Comparison of ENCODE assay signal across 16 cellular contexts in the genomic region with DNA sequence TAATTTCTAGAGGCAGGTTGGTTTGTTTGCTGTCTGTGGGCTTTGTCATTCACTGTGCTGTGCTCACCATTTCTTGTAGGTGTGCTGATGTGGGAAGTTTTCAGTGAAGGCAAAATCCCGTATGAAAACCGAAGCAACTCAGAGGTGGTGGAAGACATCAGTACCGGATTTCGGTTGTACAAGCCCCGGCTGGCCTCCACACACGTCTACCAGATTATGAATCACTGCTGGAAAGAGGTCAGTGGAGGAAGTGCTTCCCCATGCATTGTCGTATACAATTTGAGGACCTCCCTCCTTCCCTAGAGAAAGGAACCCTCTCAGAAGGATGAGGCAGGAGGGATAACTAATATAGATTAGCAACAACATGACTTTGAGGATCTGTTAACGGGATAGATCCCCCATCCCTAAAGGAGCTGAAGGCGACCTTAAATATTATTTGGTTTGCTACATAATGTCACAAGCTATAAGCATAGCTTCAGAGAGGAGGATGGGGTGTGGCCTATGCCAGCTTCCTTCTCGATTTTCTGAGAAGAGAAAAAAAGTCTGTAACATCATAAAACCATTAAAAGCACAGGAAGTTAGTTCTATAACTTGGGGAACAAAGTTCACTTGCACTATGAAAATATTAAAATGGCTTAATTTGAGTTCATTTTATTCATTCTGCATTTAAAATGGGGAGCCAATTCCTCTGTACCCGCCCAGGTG. TPM values are rescaled to one million over a fixed set of nuclear protein-coding genes. Genes with fewer than 3 reads are reported as not detected.
A peak's percentile ranks its signal among the peaks of the same experiment; 100 is the strongest.
DNase-seq lines count a peak whose midpoint lies in the region; TF ChIP-seq lines count a peak whose summit lies in the region.
"Had no signal": no experiment of that assay in that cellular context is flagged by ENCODE, and none has a peak within 500 bp of the region (broad histone marks: within the 10 kb centered on the region; RNA-seq: fewer than 3 reads in every experiment).

No MANE protein-coding gene starts in this region.

- POLR2A ChIA-PET in activated CD4-positive, alpha-beta T cell treated with anti-CD3 and anti-CD28 coated beads, Interleukin-2, amount 10 ng/mL, durations not matched to agents 7 days and 5 days (lab: Charles Lee), result interaction anchor here (0.6 to 1.0 kb wide), 3 partner anchors 25 to 106 kb away, joined by 3 to 5 read pairs (median 3); a partner anchor contains a TSS

- intact Hi-C loops in transverse colon (cut with DNase I; ENCODE audit: low total_unique reads) (no loop called here), sigmoid colon (cut with DNase I) (no loop called here)

- TF ChIP-seq CTCF in transverse colon (IDR thresholded peaks at IDR 0.05) (no peak), sigmoid colon (IDR thresholded peaks at IDR 0.05) (no peak), endodermal cell (conservative IDR thresholded peaks at IDR 0.05) (no peak)

- no peak overlapping the region for H3K4me3 ChIP-seq in effector memory CD4-positive, alpha-beta T cell (ENCODE audit: insufficient read depth, low read depth, low read length, poor library complexity, severe bottlenecking)
- H3K4me3 ChIP-seq in transverse colon (no peak overlapping the region), sigmoid colon (no peak overlapping the region), endodermal cell (ENCODE audit: low read length) (no peak overlapping the region)
- H3K4me3 ChIP-seq: adrenal gland, gastrocnemius medialis, HAP-1 had no signal

- no peaks in the 10 kb centered on the region for H3K27me3 Mint-ChIP-seq in activated CD4-positive, alpha-beta T cell treated with anti-CD3 and anti-CD28 coated beads, Interleukin-2, amount 10 ng/mL, durations not matched to agents 7 days and 5 days
- no peaks in the 10 kb centered on the region for H3K27me3 Mint-ChIP-seq in endodermal cell (ENCODE audit: insufficient read depth)

- peaks cover 86% of the 10 kb centered on the region for H3K4me1 ChIP-seq in effector memory CD4-positive, alpha-beta T cell (ENCODE audit: control insufficient read depth, insufficient read depth, low read length, poor library complexity, severe bottlenecking)
- H3K4me1 ChIP-seq in transverse colon (peaks cover 0 to 24% (median 3%) of the 10 kb centered on the region in 4 donors), sigmoid colon (peaks cover 0 to 4% (median 0%) of the 10 kb centered on the region in 4 donors), endodermal cell (ENCODE audit: control insufficient read depth, insufficient read depth, low read length) (peaks cover 13% of the 10 kb centered on the region)
- H3K4me1 ChIP-seq: adrenal gland, gastrocnemius medialis had no signal

- peak; percentile 47 for DNase-seq in stimulated activated CD4-positive, alpha-beta T cell treated with anti-CD3 and anti-CD28 coated beads, Interleukin-4, amount 100 ng/mL, for 24 hours
- DNase-seq in stimulated activated CD4-positive, alpha-beta T cell treated with anti-CD3 and anti-CD28 coated beads, Interleukin-4, amount 100 ng/mL, for 4 hours, result no peak
- DNase-seq in activated CD4-positive, alpha-beta T cell treated with anti-CD3 and anti-CD28 coated beads, Interleukin-2, amount 10 ng/mL, durations not matched to agents 7 days and 5 days, result peak; percentile 66
- peak in 2 of 3 donors; percentile 18 to 24 for DNase-seq in effector memory CD4-positive, alpha-beta T cell
- DNase-seq in transverse colon (peak; percentile 58), GOT3 (lab: John Stamatoyannopoulos, UW) (no peak), sigmoid colon (no peak), endodermal cell (no peak)
- DNase-seq: adrenal gland, DMS 273 treated with DMSO at 0.1 percent for 48 hours, gastrocnemius medialis, mesenchymal stem cell, NCI-H2081, NCI-H748 treated with DMSO at 0.1 percent for 48 hours had no signal

- peaks cover 74% of the 10 kb centered on the region for H3K36me3 ChIP-seq in effector memory CD4-positive, alpha-beta T cell (ENCODE audit: control insufficient read depth, insufficient read depth, low read length)
- H3K36me3 ChIP-seq in transverse colon (no peaks in the 10 kb centered on the region), sigmoid colon (no peaks in the 10 kb centered on the region), endodermal cell (ENCODE audit: control insufficient read depth, insufficient read depth, low read length) (no peaks in the 10 kb centered on the region)
- H3K36me3 ChIP-seq: adrenal gland, gastrocnemius medialis, HAP-1, neutrophil had no signal

- H3K27ac Mint-ChIP-seq in activated CD4-positive, alpha-beta T cell treated with anti-CD3 and anti-CD28 coated beads, Interleukin-2, amount 10 ng/mL, durations not matched to agents 7 days and 5 days, result peak overlapping the region; percentile 92
- H3K27ac Mint-ChIP-seq in endodermal cell, result no peak overlapping the region

- H3K27ac ChIP-seq in effector memory CD4-positive, alpha-beta T cell (ENCODE audit: insufficient read depth, low read length, poor library complexity, severe bottlenecking), result peak overlapping the region; percentile 58
- H3K27ac ChIP-seq in transverse colon, result peak overlapping the region; percentile 4 to 45 (median 28)
- H3K27ac ChIP-seq in sigmoid colon, result no peak overlapping the region
- no peak overlapping the region for H3K27ac ChIP-seq in endodermal cell (ENCODE audit: low read depth, low read length)
- H3K27ac ChIP-seq: adrenal gland, gastrocnemius medialis, neutrophil had no signal

- CTCF ChIA-PET in activated CD4-positive, alpha-beta T cell treated with anti-CD3 and anti-CD28 coated beads, Interleukin-2, amount 10 ng/mL, durations not matched to agents 7 days and 5 days (lab: Charles Lee), result interaction anchor here (0.5 to 2.5 kb wide), 8 partner anchors 14 to 366 kb away, joined by 3 to 9 read pairs (median 4); no protein-coding TSS in a partner anchor

- no peak for TF ChIP-seq POLR2A in transverse colon (IDR thresholded peaks at IDR 0.05)
- no peak for TF ChIP-seq POLR2A in sigmoid colon (IDR thresholded peaks at IDR 0.05)

- in situ Hi-C loops in transverse colon (cut with MboI; ENCODE audit: low pct_ligation_motif_present in 1 of 4, low pct_unique_long_range_greater_than_20kb in 1 of 4, low sequenced_read_pairs in 3 of 4), result no loop called here

- H3K9ac ChIP-seq in endodermal cell (ENCODE audit: extremely low read depth, low read length, poor library complexity, severe bottlenecking), result no peak overlapping the region

- WGBS in transverse colon (ENCODE audit: low coverage in 1 of 2), 2 donors, result 69 to 70% methylated on average over 4 to 11 of the region's 11 CpGs
- 54 to 61% methylated on average over 11 of the region's 11 CpGs for WGBS in sigmoid colon, 2 donors
- 94 to 95% methylated on average over 6 to 11 of the region's 11 CpGs for WGBS in endodermal cell (ENCODE audit: insufficient coverage in 1 of 2, insufficient read length in 1 of 2), 2 experiments

- no peaks in the 10 kb centered on the region for H3K27me3 ChIP-seq in effector memory CD4-positive, alpha-beta T cell (replicated peaks; ENCODE audit: control insufficient read depth, insufficient read depth, low read length, poor library complexity, severe bottlenecking)
- no peaks in the 10 kb centered on the region for H3K27me3 ChIP-seq in transverse colon
- H3K27me3 ChIP-seq in sigmoid colon, result no peaks in the 10 kb centered on the region
- no peaks in the 10 kb centered on the region for H3K27me3 ChIP-seq in endodermal cell (ENCODE audit: control insufficient read depth, insufficient read depth, low read length, poor library complexity, severe bottlenecking)
- H3K27me3 ChIP-seq: adrenal gland, gastrocnemius medialis, neutrophil had no signal

- peak overlapping the region; percentile 57 for H3K4me3 Mint-ChIP-seq in activated CD4-positive, alpha-beta T cell treated with anti-CD3 and anti-CD28 coated beads, Interleukin-2, amount 10 ng/mL, durations not matched to agents 7 days and 5 days
- no peak overlapping the region for H3K4me3 Mint-ChIP-seq in endodermal cell

- H3K4me1 Mint-ChIP-seq in activated CD4-positive, alpha-beta T cell treated with anti-CD3 and anti-CD28 coated beads, Interleukin-2, amount 10 ng/mL, durations not matched to agents 7 days and 5 days, result peaks cover 96% of the 10 kb centered on the region
- H3K4me1 Mint-ChIP-seq in endodermal cell, result peaks cover 32% of the 10 kb centered on the region

- no peak for TF ChIP-seq EP300 in transverse colon (IDR thresholded peaks at IDR 0.05; ENCODE audit: low read depth)
- no peak for TF ChIP-seq EP300 in sigmoid colon (IDR thresholded peaks at IDR 0.05)

- H3K36me3 Mint-ChIP-seq in activated CD4-positive, alpha-beta T cell treated with anti-CD3 and anti-CD28 coated beads, Interleukin-2, amount 10 ng/mL, durations not matched to agents 7 days and 5 days (ENCODE audit: low read depth), result peaks cover 94% of the 10 kb centered on the region
- H3K36me3 Mint-ChIP-seq in endodermal cell (ENCODE audit: low read depth), result no peaks in the 10 kb centered on the region

- H3K9me3 Mint-ChIP-seq in activated CD4-positive, alpha-beta T cell treated with anti-CD3 and anti-CD28 coated beads, Interleukin-2, amount 10 ng/mL, durations not matched to agents 7 days and 5 days, result peaks cover 4% of the 10 kb centered on the region
- no peaks in the 10 kb centered on the region for H3K9me3 Mint-ChIP-seq in endodermal cell

- no peaks in the 10 kb centered on the region for H3K9me3 ChIP-seq in effector memory CD4-positive, alpha-beta T cell (ENCODE audit: control insufficient read depth, low read length)
- H3K9me3 ChIP-seq in transverse colon (no peaks in the 10 kb centered on the region), sigmoid colon (no peaks in the 10 kb centered on the region), endodermal cell (ENCODE audit: control insufficient read depth, low read length) (no peaks in the 10 kb centered on the region)
- H3K9me3 ChIP-seq: adrenal gland, gastrocnemius medialis, HAP-1, neutrophil had no signal

RNA-seq across cellular contexts. Expression of a gene that starts 17.0 kb away (rescaled TPM):
- 100 to 1,000 TPM; 452 to 606 TPM for total RNA-seq in activated CD4-positive, alpha-beta T cell treated with anti-CD3 and anti-CD28 coated beads, Interleukin-2, amount 10 ng/mL, durations not matched to agents 7 days and 5 days
- total RNA-seq in transverse colon, result 100 to 1,000 TPM in 1 of 4 donors, 10 to 100 TPM in 3; 34.0 to 134 (median 41.6) TPM
- 10 to 100 TPM; 13.8 to 37.8 (median 29.3) TPM for total RNA-seq in sigmoid colon
- polyA plus RNA-seq in sigmoid colon, result 10 to 100 TPM in 1 of 3 donors, 1 to 10 TPM in 2; 4.8 to 38.1 (median 8.1) TPM
- 10 to 100 TPM; 29.3 to 33.4 TPM for total RNA-seq in endodermal cell
- 66.8 TPM for polyA plus RNA-seq in endodermal cell (2013, experiment 1 of 2)
- polyA plus RNA-seq in endodermal cell (2013, experiment 2 of 2), result 55.2 TPM

Comparison
In these comparisons a context has a peak if more than half of its experiments do, and no peak if none do; other contexts are left out.
1. DNase-seq: peak in stimulated activated CD4-positive, alpha-beta T cell treated with anti-CD3 and anti-CD28 coated beads, Interleukin-4, amount 100 ng/mL, for 24 hours (single experiment), activated CD4-positive, alpha-beta T cell treated with anti-CD3 and anti-CD28 coated beads, Interleukin-2, amount 10 ng/mL, durations not matched to agents 7 days and 5 days (single experiment), effector memory CD4-positive, alpha-beta T cell (2 of 3) and transverse colon (single experiment); none in stimulated activated CD4-positive, alpha-beta T cell treated with anti-CD3 and anti-CD28 coated beads, Interleukin-4, amount 100 ng/mL, for 4 hours (0 of 2), GOT3 (single experiment), sigmoid colon (single experiment) and endodermal cell (single experiment).
2. H3K27ac ChIP-seq: peak in effector memory CD4-positive, alpha-beta T cell (single experiment) and transverse colon (4 of 4); none in sigmoid colon (0 of 4) and endodermal cell (single experiment).